Comparison of ENCODE assay signal across 8 cellular contexts in the genomic region with DNA sequence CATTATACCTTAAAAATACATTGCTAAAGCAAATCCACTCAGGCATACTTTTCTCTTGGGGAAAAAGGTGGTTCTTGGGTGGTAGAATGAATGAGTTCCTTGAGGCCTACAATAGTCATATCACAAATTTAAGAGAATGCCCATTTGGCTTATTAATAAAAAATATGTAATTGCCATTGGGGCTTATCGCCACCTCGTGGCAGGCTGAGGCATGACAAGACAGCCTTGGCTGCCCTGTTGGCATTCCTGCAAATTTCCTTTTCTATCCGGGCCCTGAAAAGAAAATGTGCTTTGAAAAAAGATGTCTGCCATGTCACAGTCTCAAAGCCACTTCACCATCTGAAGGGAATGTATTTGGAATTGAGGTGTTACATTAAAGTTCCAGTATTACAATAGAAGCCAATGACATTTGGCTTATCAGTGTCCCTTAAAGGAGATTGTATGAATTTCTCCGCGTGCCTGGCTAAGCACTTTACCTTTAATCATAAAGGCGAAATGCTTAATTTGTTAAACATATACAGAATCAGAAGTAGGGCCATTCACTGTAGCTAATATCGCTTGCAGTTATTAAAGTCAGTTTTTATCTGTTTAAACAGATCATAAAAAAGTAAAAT.
DNase-seq lines count a peak whose midpoint lies in the region; ATAC-seq, FAIRE-seq and TF ChIP-seq lines count a peak whose summit lies in the region.

No MANE protein-coding gene starts in this region.

- no peak overlapping the region for H2AFZ ChIP-seq in keratinocyte (ENCODE audit: control insufficient read depth, low read length)

- no peak overlapping the region for H3K4me3 ChIP-seq in body of pancreas
- H3K4me3 ChIP-seq in keratinocyte (ENCODE audit: control insufficient read depth in 2 of 3, extremely low read depth in 1 of 3, insufficient read depth in 2 of 3, low read depth in 1 of 3, low read length in 3 of 3): no peak overlapping the region

- ATAC-seq in body of pancreas (no peak), HG03342 (IDR thresholded peaks at IDR 0.05; ENCODE audit: unreplicated experiment) (no peak)

- H3K27me3 ChIP-seq in body of pancreas (no peaks in the 10 kb centered on the region), keratinocyte (ENCODE audit: control insufficient read depth, extremely low read depth, insufficient read depth, low read length) (no peaks in the 10 kb centered on the region)

- H3K4me2 ChIP-seq in keratinocyte (ENCODE audit: control insufficient read depth, extremely low read depth, insufficient read depth, low read depth, low read length): no peak overlapping the region

- TF ChIP-seq CTCF in GM10266 (IDR thresholded peaks at IDR 0.05; ENCODE audit: control insufficient read depth, insufficient read depth, low read depth, missing control alignments): peak; percentile 91
- TF ChIP-seq CTCF in body of pancreas (IDR thresholded peaks at IDR 0.05): peak; percentile 60 to 94 (median 76)
- TF ChIP-seq CTCF in keratinocyte (optimal IDR thresholded peaks at IDR 0.05 in 1 of 3, IDR thresholded peaks at IDR 0.05 in 1 of 3, conservative IDR thresholded peaks at IDR 0.05 in 1 of 3; ENCODE audit: extremely low read depth in 1 of 3, insufficient read depth in 2 of 3, low read length in 3 of 3): peak; percentile 75 to 88 (median 86)

- no peaks in the 10 kb centered on the region for H4K20me1 ChIP-seq in keratinocyte (ENCODE audit: control insufficient read depth, extremely low read depth, insufficient read depth, low read length)

- TF ChIP-seq POLR2A in body of pancreas (IDR thresholded peaks at IDR 0.05): no peak

- H3K4me1 ChIP-seq in body of pancreas: no peaks in the 10 kb centered on the region
- H3K4me1 ChIP-seq in keratinocyte (ENCODE audit: control insufficient read depth, extremely low read depth, insufficient read depth, low read length): no peaks in the 10 kb centered on the region

- dilution Hi-C loops in keratinocyte (cut with MboI; ENCODE audit: extremely low pct_ligation_motif_present, low sequenced_read_pairs): no loop called here

- no peak for FAIRE-seq in keratinocyte (lab: Jason Lieb, UNC)

- peak; percentile 16 for DNase-seq in A172 (ENCODE audit: low spot score)
- peak; percentile 16 for DNase-seq in GM10266 (ENCODE audit: extremely low spot score)
- DNase-seq in RPMI7951 (ENCODE audit: low read depth): peak; percentile 31
- DNase-seq in body of pancreas: peak; percentile 25 to 62 (median 36)
- DNase-seq in keratinocyte (ENCODE audit: low read depth, low spot score): no peak
- DNase-seq in stimulated activated CD4-positive, alpha-beta T cell treated with anti-CD3 and anti-CD28 coated beads, TNF-alpha, amount 100 ng/mL, for 48 hours (ENCODE audit: low read depth in 3 of 3): peak in 2 of 3 donors; percentile 3 to 9
- no peak for DNase-seq in NCI-H1436 (lab: John Stamatoyannopoulos, UW)

- 36 to 43% methylated on average over 7 of the region's 7 CpGs for WGBS in body of pancreas, 2 donors

- H3K9ac ChIP-seq in keratinocyte (ENCODE audit: control insufficient read depth, extremely low read depth, insufficient read depth, low read length): no peak overlapping the region

- intact Hi-C loops in body of pancreas (cut with DNase I): no loop called here

- no peaks in the 10 kb centered on the region for H3K9me1 ChIP-seq in keratinocyte (ENCODE audit: control insufficient read depth, extremely low read depth, insufficient read depth, low read length)

- H3K9me3 ChIP-seq in body of pancreas: no peaks in the 10 kb centered on the region
- no peaks in the 10 kb centered on the region for H3K9me3 ChIP-seq in keratinocyte (ENCODE audit: control insufficient read depth, low read depth, low read length)

- no peaks in the 10 kb centered on the region for H3K36me3 ChIP-seq in body of pancreas (replicated peaks in 1 of 2; ENCODE audit: insufficient read depth in 1 of 2, low read depth in 2 of 2)
- no peaks in the 10 kb centered on the region for H3K36me3 ChIP-seq in keratinocyte (ENCODE audit: control insufficient read depth in 2 of 2, extremely low read depth in 1 of 2, insufficient read depth in 2 of 2, low read length in 2 of 2)

- H3K79me2 ChIP-seq in keratinocyte (ENCODE audit: control insufficient read depth, insufficient read depth, low read length): no peaks in the 10 kb centered on the region

- no peak overlapping the region for H3K27ac ChIP-seq in body of pancreas
- no peak overlapping the region for H3K27ac ChIP-seq in keratinocyte (ENCODE audit: control insufficient read depth, insufficient read depth, low read length)

Comparison
In these comparisons a context has a peak if more than half of its experiments do, and no peak if none do; other contexts are left out.
1. DNase-seq: peak in A172 (single experiment), GM10266 (single experiment), RPMI7951 (single experiment), body of pancreas (4 of 4) and stimulated activated CD4-positive, alpha-beta T cell treated with anti-CD3 and anti-CD28 coated beads, TNF-alpha, amount 100 ng/mL, for 48 hours (2 of 3); none in keratinocyte (single experiment) and NCI-H1436 (single experiment).
2. Peak in every context shown above with its lines, with median percentiles within 50 percentile points of each other: CTCF ChIP-seq.